ENCODE assay signal across 11 cellular contexts in the genomic region with DNA sequence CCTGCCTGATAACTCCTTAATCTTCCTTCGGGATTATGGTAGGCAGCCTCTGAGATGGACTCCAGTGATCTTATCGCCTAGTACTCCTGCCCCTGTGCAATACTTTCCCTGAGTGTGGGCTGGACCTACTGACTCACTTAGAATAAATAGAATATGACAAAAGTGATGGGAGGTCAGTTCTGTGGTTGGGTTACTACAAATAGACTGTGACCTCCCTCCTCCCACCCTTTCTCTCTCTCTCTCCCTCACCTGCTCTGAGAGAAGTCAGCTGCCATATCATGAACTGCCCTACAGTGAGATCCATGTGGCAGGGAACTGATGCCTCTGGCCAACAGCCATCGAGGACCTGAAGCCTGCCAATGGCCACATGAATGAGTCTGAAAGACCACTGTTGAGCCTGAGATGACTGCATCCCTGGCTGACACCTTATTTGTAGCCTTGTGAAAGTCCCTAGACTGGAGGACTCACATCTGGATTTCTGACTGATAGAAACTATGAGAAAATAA. TPM values are rescaled to one million over a fixed set of nuclear protein-coding genes. Genes with fewer than 3 reads are reported as not detected.
DNase-seq lines count a peak whose midpoint lies in the region; ATAC-seq and TF ChIP-seq lines count a peak whose summit lies in the region.
"Had no signal": no experiment of that assay in that cellular context is flagged by ENCODE, and none has a peak within 500 bp of the region (broad histone marks: within the 10 kb centered on the region; RNA-seq: fewer than 3 reads in every experiment).

No MANE protein-coding gene starts in this region.

- H3K4me3 Mint-ChIP-seq in CD4-positive, alpha-beta memory T cell = no peak overlapping the region
- H3K4me3 Mint-ChIP-seq: CD4-positive, CD25-positive, alpha-beta regulatory T cell; T-helper 1 cell treated with Interleukin-12 subunit alpha and Interleukin-12 subunit beta and Interleukin-4 antibody, amounts not matched to agents 30 μg/mL and 1 μg/mL, for 36 hours had no signal

- POLR2A ChIA-PET in CD4-positive, alpha-beta memory T cell (lab: Charles Lee; ENCODE audit: partially characterized antibody) = no interaction called here

- ATAC-seq in GM21390 (IDR thresholded peaks at IDR 0.05; ENCODE audit: unreplicated experiment) (peak; percentile 77), HG03378 (IDR thresholded peaks at IDR 0.05; ENCODE audit: unreplicated experiment) (peak; percentile 86), GM18873 (IDR thresholded peaks at IDR 0.05; ENCODE audit: low FRiP score, unreplicated experiment) (no peak)
- no peak for ATAC-seq in activated naive CD4-positive, alpha-beta T cell treated with anti-CD3 and anti-CD28 coated beads, Interleukin-2, amount 50 U/mL, for 72 hours

- H3K27ac Mint-ChIP-seq in activated naive CD4-positive, alpha-beta T cell treated with anti-CD3 and anti-CD28 coated beads, Interleukin-2, amount 50 U/mL, for 72 hours = no peak overlapping the region
- no peak overlapping the region for H3K27ac Mint-ChIP-seq in CD4-positive, alpha-beta memory T cell
- H3K27ac Mint-ChIP-seq: CD4-positive, CD25-positive, alpha-beta regulatory T cell; T-helper 1 cell treated with Interleukin-12 subunit alpha and Interleukin-12 subunit beta and Interleukin-4 antibody, amounts not matched to agents 30 μg/mL and 1 μg/mL, for 36 hours had no signal

- no peaks in the 10 kb centered on the region for H3K36me3 Mint-ChIP-seq in activated naive CD4-positive, alpha-beta T cell treated with anti-CD3 and anti-CD28 coated beads, Interleukin-2, amount 50 U/mL, for 72 hours
- no peaks in the 10 kb centered on the region for H3K36me3 Mint-ChIP-seq in CD4-positive, alpha-beta memory T cell
- H3K36me3 Mint-ChIP-seq: CD4-positive, CD25-positive, alpha-beta regulatory T cell had no signal

- peaks cover 4 to 6% of the 10 kb centered on the region in 2 donors for H3K27me3 Mint-ChIP-seq in CD4-positive, alpha-beta memory T cell

- no peaks in the 10 kb centered on the region for H3K36me3 ChIP-seq in CD4-positive, alpha-beta memory T cell (ENCODE audit: insufficient read depth, low read length)

- intact Hi-C loops in CD4-positive, alpha-beta memory T cell (cut with micrococcal nuclease) = no loop called here

- H3K4me3 ChIP-seq in choroid plexus epithelial cell (ENCODE audit: low read depth, low read length) = no peak overlapping the region
- no peak overlapping the region for H3K4me3 ChIP-seq in CD4-positive, alpha-beta memory T cell (ENCODE audit: low read length in 2 of 2)

- H3K27ac ChIP-seq in CD4-positive, alpha-beta memory T cell (ENCODE audit: low read depth, low read length) = no peak overlapping the region

- no peak for TF ChIP-seq CTCF in choroid plexus epithelial cell (conservative IDR thresholded peaks at IDR 0.05; ENCODE audit: low read depth, low read length)

- no peaks in the 10 kb centered on the region for H3K4me1 ChIP-seq in CD4-positive, alpha-beta memory T cell (ENCODE audit: insufficient read depth, low read length)

- CTCF ChIA-PET in CD4-positive, alpha-beta memory T cell (lab: Charles Lee; ENCODE audit: partially characterized antibody) = no interaction called here

- no peaks in the 10 kb centered on the region for H3K9me3 Mint-ChIP-seq in activated naive CD4-positive, alpha-beta T cell treated with anti-CD3 and anti-CD28 coated beads, Interleukin-2, amount 50 U/mL, for 72 hours
- no peaks in the 10 kb centered on the region for H3K9me3 Mint-ChIP-seq in CD4-positive, alpha-beta memory T cell
- H3K9me3 Mint-ChIP-seq: T-helper 1 cell treated with Interleukin-12 subunit alpha and Interleukin-12 subunit beta and Interleukin-4 antibody, amounts not matched to agents 30 μg/mL and 1 μg/mL, for 36 hours had no signal

- peak; percentile 49 for DNase-seq in G401 (ENCODE audit: low spot score)
- peak; percentile 1 for DNase-seq in choroid plexus epithelial cell (ENCODE audit: low read depth)
- DNase-seq in HuH-7 (ENCODE audit: low spot score) = no peak
- DNase-seq in activated naive CD4-positive, alpha-beta T cell treated with anti-CD3 and anti-CD28 coated beads, Interleukin-2, amount 50 U/mL, for 72 hours (ENCODE audit: low spot score in 2 of 2) = no peak
- no peak for DNase-seq in CD4-positive, alpha-beta memory T cell
- DNase-seq: amniotic stem cell; CD4-positive, CD25-positive, alpha-beta regulatory T cell had no signal

- H3K27me3 ChIP-seq in CD4-positive, alpha-beta memory T cell (ENCODE audit: insufficient read depth, low read length) = no peaks in the 10 kb centered on the region

- H3K9me3 ChIP-seq in CD4-positive, alpha-beta memory T cell (ENCODE audit: control insufficient read depth in 1 of 2, low read length in 2 of 2) = no peaks in the 10 kb centered on the region

- in situ Hi-C loops in G401 (cut with HindIII; ENCODE audit: low sequenced_read_pairs) = no loop called here

- H3K4me1 Mint-ChIP-seq in CD4-positive, alpha-beta memory T cell = no peaks in the 10 kb centered on the region
- H3K4me1 Mint-ChIP-seq: CD4-positive, CD25-positive, alpha-beta regulatory T cell had no signal

RNA-seq across cellular contexts. Expression of gene NRG2, which starts 31.7 kb away (rescaled TPM):
- 1.5 and 2.0 TPM in 2 replicates for total RNA-seq in G401 (2014; rRNA removed; shearing (Covaris generic))
- total RNA-seq in activated naive CD4-positive, alpha-beta T cell treated with anti-CD3 and anti-CD28 coated beads, Interleukin-2, amount 50 U/mL, for 72 hours = under 1 TPM in 1 of 2 donors, not detected in 1; 0.06 TPM
- under 1 TPM; 0.11 to 0.17 TPM for total RNA-seq in CD4-positive, alpha-beta memory T cell
- polyA plus RNA-seq in CD4-positive, alpha-beta memory T cell = under 1 TPM in 1 of 2 donors, not detected in 1; 0.15 TPM
- total RNA-seq: CD4-positive, CD25-positive, alpha-beta regulatory T cell had no signal
- polyA plus RNA-seq: CD4-positive, CD25-positive, alpha-beta regulatory T cell had no signal

Comparison
In these comparisons a context has a peak if more than half of its experiments do, and no peak if none do; other contexts are left out.
1. DNase-seq: peak in G401 (single experiment) and choroid plexus epithelial cell (single experiment); none in HuH-7 (single experiment), activated naive CD4-positive, alpha-beta T cell treated with anti-CD3 and anti-CD28 coated beads, Interleukin-2, amount 50 U/mL, for 72 hours (0 of 2) and CD4-positive, alpha-beta memory T cell (0 of 5).
2. ATAC-seq: peak in GM21390 (single experiment) and HG03378 (single experiment); none in activated naive CD4-positive, alpha-beta T cell treated with anti-CD3 and anti-CD28 coated beads, Interleukin-2, amount 50 U/mL, for 72 hours (0 of 2) and GM18873 (single experiment).